Comparison of ENCODE assay signal across 27 cellular contexts in genomic region chr17:19333132-19333440, GRCh38. TPM values are rescaled to one million over a fixed set of nuclear protein-coding genes. Genes with fewer than 3 reads are reported as not detected.
"Had no signal": no experiment of that assay in that cellular context is flagged by ENCODE, and none has a peak within 500 bp of the region (broad histone marks: within the 10 kb centered on the region; RNA-seq: fewer than 3 reads in every experiment).

No MANE protein-coding gene starts in this region.

- H3K9me3 Mint-ChIP-seq: activated CD4-positive, alpha-beta memory T cell treated with anti-CD3 and anti-CD28 coated beads for 36 hours; activated CD4-positive, alpha-beta T cell treated with anti-CD3 and anti-CD28 coated beads, Interleukin-2, amount 10 ng/mL, durations not matched to agents 24 days and 14 days; activated naive CD4-positive, alpha-beta T cell treated with anti-CD3 and anti-CD28 coated beads, Interleukin-2, amount 50 U/mL, for 72 hours; activated naive CD8-positive, alpha-beta T cell treated with anti-CD3 and anti-CD28 coated beads, Interleukin-2, amount 50 U/mL, for 24 hours had no signal

- H3K36me3 ChIP-seq: SJCRH30 had no signal

- H3K9ac ChIP-seq: SK-N-SH had no signal

- H3K27ac ChIP-seq: ascending aorta, body of pancreas, SJCRH30 had no signal

- DNase-seq: activated CD4-positive, alpha-beta T cell treated with anti-CD3 and anti-CD28 coated beads for 1 hour; activated CD4-positive, alpha-beta T cell treated with anti-CD3 and anti-CD28 coated beads, Interleukin-2, amount 10 ng/mL, durations not matched to agents 24 days and 14 days; activated CD8-positive, alpha-beta memory T cell treated with anti-CD3 and anti-CD28 coated beads for 24 hours; activated naive CD4-positive, alpha-beta T cell treated with Interleukin-2 at 50 U/mL for 16 hours; amniotic stem cell; body of pancreas; central memory CD4-positive, alpha-beta T cell; KG1; NCI-H1105; NCI-H1436 treated with DMSO at 0.1 percent for 48 hours; NCI-H187; NCI-H2081; NCI-H510A treated with DMSO at 0.1 percent for 48 hours; NK-92 treated with Interleukin-12 subunit alpha and Interleukin-12 subunit beta, amount 100 ng/mL, for 24 hours; OCI-M1; Right ventricle myocardium superior; RPMI8226; SK-N-SH; T-helper 1 cell had no signal

- H3K27ac Mint-ChIP-seq: activated CD4-positive, alpha-beta memory T cell treated with anti-CD3 and anti-CD28 coated beads for 36 hours; activated CD4-positive, alpha-beta T cell treated with anti-CD3 and anti-CD28 coated beads, Interleukin-2, amount 10 ng/mL, durations not matched to agents 24 days and 14 days; activated naive CD4-positive, alpha-beta T cell treated with anti-CD3 and anti-CD28 coated beads, Interleukin-2, amount 50 U/mL, for 72 hours; activated naive CD8-positive, alpha-beta T cell treated with anti-CD3 and anti-CD28 coated beads, Interleukin-2, amount 50 U/mL, for 24 hours had no signal

- H3K4me3 ChIP-seq: ascending aorta, body of pancreas, SJCRH30 had no signal

- H3K36me3 Mint-ChIP-seq: activated CD4-positive, alpha-beta memory T cell treated with anti-CD3 and anti-CD28 coated beads for 36 hours; activated naive CD4-positive, alpha-beta T cell treated with anti-CD3 and anti-CD28 coated beads, Interleukin-2, amount 50 U/mL, for 72 hours had no signal

- H3K4me3 Mint-ChIP-seq: activated CD4-positive, alpha-beta memory T cell treated with anti-CD3 and anti-CD28 coated beads for 36 hours; activated CD4-positive, alpha-beta T cell treated with anti-CD3 and anti-CD28 coated beads, Interleukin-2, amount 10 ng/mL, durations not matched to agents 24 days and 14 days; activated naive CD8-positive, alpha-beta T cell treated with anti-CD3 and anti-CD28 coated beads, Interleukin-2, amount 50 U/mL, for 24 hours had no signal

- H3K27me3 ChIP-seq: ascending aorta, body of pancreas, SJCRH30 had no signal

- ATAC-seq: body of pancreas, Panc1 had no signal

- H3K4me2 ChIP-seq: SK-N-SH had no signal

- H3K9me3 ChIP-seq: ascending aorta, body of pancreas, SJCRH30, SK-N-SH had no signal

RNA-seq across cellular contexts. Expression of gene MFAP4, which starts 53.9 kb away (rescaled TPM):
- total RNA-seq: activated CD4-positive, alpha-beta memory T cell treated with anti-CD3 and anti-CD28 coated beads for 36 hours; activated CD4-positive, alpha-beta T cell treated with anti-CD3 and anti-CD28 coated beads, Interleukin-2, amount 10 ng/mL, durations not matched to agents 24 days and 14 days; activated naive CD4-positive, alpha-beta T cell treated with anti-CD3 and anti-CD28 coated beads, Interleukin-2, amount 50 U/mL, for 72 hours; M059J; T-helper 2 cell treated with Interferon-gamma antibody and Interleukin-4, amounts not matched to agents 100 ng/mL and 5 ng/mL, for 36 hours had no signal
